ENCODE assay signal across 1 cellular context in genomic region chr2:232809349-232810124, GRCh38.
TF ChIP-seq lines count a peak whose summit lies in the region.

No MANE protein-coding gene starts in this region.

TF ChIP-seq in SK-N-SH treated with all-trans-retinoic acid at 6 μM for 48 hours, 23 proteins besides CTCF, POLR2A, EP300 and RAD21 (continued from another document):
- TF ChIP-seq, protein P1, sequence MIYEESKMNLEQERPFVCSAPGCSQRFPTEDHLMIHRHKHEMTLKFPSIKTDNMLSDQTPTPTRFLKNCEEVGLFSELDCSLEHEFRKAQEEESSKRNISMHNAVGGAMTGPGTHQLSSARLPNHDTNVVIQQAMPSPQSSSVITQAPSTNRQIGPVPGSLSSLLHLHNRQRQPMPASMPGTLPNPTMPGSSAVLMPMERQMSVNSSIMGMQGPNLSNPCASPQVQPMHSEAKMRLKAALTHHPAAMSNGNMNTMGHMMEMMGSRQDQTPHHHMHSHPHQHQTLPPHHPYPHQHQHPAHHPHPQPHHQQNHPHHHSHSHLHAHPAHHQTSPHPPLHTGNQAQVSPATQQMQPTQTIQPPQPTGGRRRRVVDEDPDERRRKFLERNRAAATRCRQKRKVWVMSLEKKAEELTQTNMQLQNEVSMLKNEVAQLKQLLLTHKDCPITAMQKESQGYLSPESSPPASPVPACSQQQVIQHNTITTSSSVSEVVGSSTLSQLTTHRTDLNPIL (CRISPR knock-in tag; IDR thresholded peaks at IDR 0.05; ENCODE audit: low read depth), result no peak
- TF ChIP-seq ZNF70 (CRISPR knock-in tag; IDR thresholded peaks at IDR 0.05) (no peak), TOX (CRISPR knock-in tag; IDR thresholded peaks at IDR 0.05; ENCODE audit: borderline replicate concordance) (no peak), ZNF565 (CRISPR knock-in tag; conservative IDR thresholded peaks at IDR 0.05; ENCODE audit: low read depth) (no peak), GLIS3 (CRISPR knock-in tag; IDR thresholded peaks at IDR 0.05) (no peak), ZFP30 (CRISPR knock-in tag; IDR thresholded peaks at IDR 0.05) (no peak), PPARA (CRISPR knock-in tag; IDR thresholded peaks at IDR 0.05; ENCODE audit: borderline replicate concordance) (no peak), OSR1 (CRISPR knock-in tag; IDR thresholded peaks at IDR 0.05) (no peak)
